1 cellular context compared by ENCODE assay signal in genomic region chr19:43950834-43951626, GRCh38.
A peak's percentile ranks its signal among the peaks of the same experiment; 100 is the strongest.
TF ChIP-seq lines count a peak whose summit lies in the region.

ZNF221 (plus strand) TSS chr19:43951228; CDS start chr19:43962727, 11,499 bp downstream.

TF ChIP-seq in HepG2, 621 proteins besides CTCF, POLR2A, EP300 and RAD21 (continued from another document and continues in another):
- TF ChIP-seq HOMEZ (CRISPR knock-in tag; IDR thresholded peaks at IDR 0.05; ENCODE audit: low read depth) (peak; percentile 80), MLXIP (CRISPR knock-in tag; IDR thresholded peaks at IDR 0.05; ENCODE audit: borderline replicate concordance) (no peak), WIZ (CRISPR knock-in tag; IDR thresholded peaks at IDR 0.05) (no peak), SIN3B (IDR thresholded peaks at IDR 0.05; ENCODE audit: low read length) (no peak), ZNF142 (CRISPR knock-in tag; IDR thresholded peaks at IDR 0.05) (no peak), ZNF280D (CRISPR knock-in tag; IDR thresholded peaks at IDR 0.05) (0 out of 2 replicates have a peak, but pooled peaks have one; percentile 44), NR2F1 (CRISPR knock-in tag; IDR thresholded peaks at IDR 0.05) (no peak), TGIF2 (CRISPR knock-in tag; IDR thresholded peaks at IDR 0.05) (no peak), BRF2 (CRISPR knock-in tag; IDR thresholded peaks at IDR 0.05) (no peak), ZNF572 (CRISPR knock-in tag; IDR thresholded peaks at IDR 0.05) (0 out of 2 replicates have a peak, but pooled peaks have one; percentile 43), SP1 (IDR thresholded peaks at IDR 0.05) (no peak), SP1 (CRISPR knock-in tag; IDR thresholded peaks at IDR 0.05) (peak; percentile 53; the same call in 1 of the 2 replicates), ZNF713 (CRISPR knock-in tag; IDR thresholded peaks at IDR 0.05) (no peak), ZNF296 (CRISPR knock-in tag; conservative IDR thresholded peaks at IDR 0.05) (peak; percentile 48; the same call in 1 of the 2 replicates), ZNF547 (CRISPR knock-in tag; IDR thresholded peaks at IDR 0.05) (0 out of 2 replicates have a peak, but pooled peaks have one; percentile 51), NCOR1 (IDR thresholded peaks at IDR 0.05; ENCODE audit: borderline replicate concordance, low read length) (no peak), ZNF44 (CRISPR knock-in tag; IDR thresholded peaks at IDR 0.05) (0 out of 2 replicates have a peak, but pooled peaks have one; percentile 31), GMEB2 (CRISPR knock-in tag; IDR thresholded peaks at IDR 0.05; ENCODE audit: low read depth) (no peak), SMAD3 (CRISPR knock-in tag; IDR thresholded peaks at IDR 0.05) (peak; percentile 48)
- TF ChIP-seq, protein P1, sequence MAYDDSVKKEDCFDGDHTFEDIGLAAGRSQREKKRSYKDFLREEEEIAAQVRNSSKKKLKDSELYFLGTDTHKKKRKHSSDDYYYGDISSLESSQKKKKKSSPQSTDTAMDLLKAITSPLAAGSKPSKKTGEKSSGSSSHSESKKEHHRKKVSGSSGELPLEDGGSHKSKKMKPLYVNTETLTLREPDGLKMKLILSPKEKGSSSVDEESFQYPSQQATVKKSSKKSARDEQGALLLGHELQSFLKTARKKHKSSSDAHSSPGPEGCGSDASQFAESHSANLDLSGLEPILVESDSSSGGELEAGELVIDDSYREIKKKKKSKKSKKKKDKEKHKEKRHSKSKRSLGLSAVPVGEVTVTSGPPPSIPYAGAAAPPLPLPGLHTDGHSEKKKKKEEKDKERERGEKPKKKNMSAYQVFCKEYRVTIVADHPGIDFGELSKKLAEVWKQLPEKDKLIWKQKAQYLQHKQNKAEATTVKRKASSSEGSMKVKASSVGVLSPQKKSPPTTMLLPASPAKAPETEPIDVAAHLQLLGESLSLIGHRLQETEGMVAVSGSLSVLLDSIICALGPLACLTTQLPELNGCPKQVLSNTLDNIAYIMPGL (CRISPR knock-in tag; IDR thresholded peaks at IDR 0.05; ENCODE audit: borderline replicate concordance in 1 of 2, low read depth in 1 of 2), result peak; percentile 59 to 77
- TF ChIP-seq, protein P2, sequence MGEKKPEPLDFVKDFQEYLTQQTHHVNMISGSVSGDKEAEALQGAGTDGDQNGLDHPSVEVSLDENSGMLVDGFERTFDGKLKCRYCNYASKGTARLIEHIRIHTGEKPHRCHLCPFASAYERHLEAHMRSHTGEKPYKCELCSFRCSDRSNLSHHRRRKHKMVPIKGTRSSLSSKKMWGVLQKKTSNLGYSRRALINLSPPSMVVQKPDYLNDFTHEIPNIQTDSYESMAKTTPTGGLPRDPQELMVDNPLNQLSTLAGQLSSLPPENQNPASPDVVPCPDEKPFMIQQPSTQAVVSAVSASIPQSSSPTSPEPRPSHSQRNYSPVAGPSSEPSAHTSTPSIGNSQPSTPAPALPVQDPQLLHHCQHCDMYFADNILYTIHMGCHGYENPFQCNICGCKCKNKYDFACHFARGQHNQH (CRISPR knock-in tag; IDR thresholded peaks at IDR 0.05), result peak; percentile 53; the same call in 1 of the 2 replicates
- TF ChIP-seq, protein P3, sequence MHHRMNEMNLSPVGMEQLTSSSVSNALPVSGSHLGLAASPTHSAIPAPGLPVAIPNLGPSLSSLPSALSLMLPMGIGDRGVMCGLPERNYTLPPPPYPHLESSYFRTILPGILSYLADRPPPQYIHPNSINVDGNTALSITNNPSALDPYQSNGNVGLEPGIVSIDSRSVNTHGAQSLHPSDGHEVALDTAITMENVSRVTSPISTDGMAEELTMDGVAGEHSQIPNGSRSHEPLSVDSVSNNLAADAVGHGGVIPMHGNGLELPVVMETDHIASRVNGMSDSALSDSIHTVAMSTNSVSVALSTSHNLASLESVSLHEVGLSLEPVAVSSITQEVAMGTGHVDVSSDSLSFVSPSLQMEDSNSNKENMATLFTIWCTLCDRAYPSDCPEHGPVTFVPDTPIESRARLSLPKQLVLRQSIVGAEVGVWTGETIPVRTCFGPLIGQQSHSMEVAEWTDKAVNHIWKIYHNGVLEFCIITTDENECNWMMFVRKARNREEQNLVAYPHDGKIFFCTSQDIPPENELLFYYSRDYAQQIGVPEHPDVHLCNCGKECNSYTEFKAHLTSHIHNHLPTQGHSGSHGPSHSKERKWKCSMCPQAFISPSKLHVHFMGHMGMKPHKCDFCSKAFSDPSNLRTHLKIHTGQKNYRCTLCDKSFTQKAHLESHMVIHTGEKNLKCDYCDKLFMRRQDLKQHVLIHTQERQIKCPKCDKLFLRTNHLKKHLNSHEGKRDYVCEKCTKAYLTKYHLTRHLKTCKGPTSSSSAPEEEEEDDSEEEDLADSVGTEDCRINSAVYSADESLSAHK (CRISPR knock-in tag; IDR thresholded peaks at IDR 0.05; ENCODE audit: borderline replicate concordance), result no peak
- TF ChIP-seq, protein P4, sequence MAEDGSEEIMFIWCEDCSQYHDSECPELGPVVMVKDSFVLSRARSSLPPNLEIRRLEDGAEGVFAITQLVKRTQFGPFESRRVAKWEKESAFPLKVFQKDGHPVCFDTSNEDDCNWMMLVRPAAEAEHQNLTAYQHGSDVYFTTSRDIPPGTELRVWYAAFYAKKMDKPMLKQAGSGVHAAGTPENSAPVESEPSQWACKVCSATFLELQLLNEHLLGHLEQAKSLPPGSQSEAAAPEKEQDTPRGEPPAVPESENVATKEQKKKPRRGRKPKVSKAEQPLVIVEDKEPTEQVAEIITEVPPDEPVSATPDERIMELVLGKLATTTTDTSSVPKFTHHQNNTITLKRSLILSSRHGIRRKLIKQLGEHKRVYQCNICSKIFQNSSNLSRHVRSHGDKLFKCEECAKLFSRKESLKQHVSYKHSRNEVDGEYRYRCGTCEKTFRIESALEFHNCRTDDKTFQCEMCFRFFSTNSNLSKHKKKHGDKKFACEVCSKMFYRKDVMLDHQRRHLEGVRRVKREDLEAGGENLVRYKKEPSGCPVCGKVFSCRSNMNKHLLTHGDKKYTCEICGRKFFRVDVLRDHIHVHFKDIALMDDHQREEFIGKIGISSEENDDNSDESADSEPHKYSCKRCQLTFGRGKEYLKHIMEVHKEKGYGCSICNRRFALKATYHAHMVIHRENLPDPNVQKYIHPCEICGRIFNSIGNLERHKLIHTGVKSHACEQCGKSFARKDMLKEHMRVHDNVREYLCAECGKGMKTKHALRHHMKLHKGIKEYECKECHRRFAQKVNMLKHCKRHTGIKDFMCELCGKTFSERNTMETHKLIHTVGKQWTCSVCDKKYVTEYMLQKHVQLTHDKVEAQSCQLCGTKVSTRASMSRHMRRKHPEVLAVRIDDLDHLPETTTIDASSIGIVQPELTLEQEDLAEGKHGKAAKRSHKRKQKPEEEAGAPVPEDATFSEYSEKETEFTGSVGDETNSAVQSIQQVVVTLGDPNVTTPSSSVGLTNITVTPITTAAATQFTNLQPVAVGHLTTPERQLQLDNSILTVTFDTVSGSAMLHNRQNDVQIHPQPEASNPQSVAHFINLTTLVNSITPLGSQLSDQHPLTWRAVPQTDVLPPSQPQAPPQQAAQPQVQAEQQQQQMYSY (CRISPR knock-in tag; IDR thresholded peaks at IDR 0.05), result no peak
